1 cellular context compared by ENCODE assay signal in the genomic region with DNA sequence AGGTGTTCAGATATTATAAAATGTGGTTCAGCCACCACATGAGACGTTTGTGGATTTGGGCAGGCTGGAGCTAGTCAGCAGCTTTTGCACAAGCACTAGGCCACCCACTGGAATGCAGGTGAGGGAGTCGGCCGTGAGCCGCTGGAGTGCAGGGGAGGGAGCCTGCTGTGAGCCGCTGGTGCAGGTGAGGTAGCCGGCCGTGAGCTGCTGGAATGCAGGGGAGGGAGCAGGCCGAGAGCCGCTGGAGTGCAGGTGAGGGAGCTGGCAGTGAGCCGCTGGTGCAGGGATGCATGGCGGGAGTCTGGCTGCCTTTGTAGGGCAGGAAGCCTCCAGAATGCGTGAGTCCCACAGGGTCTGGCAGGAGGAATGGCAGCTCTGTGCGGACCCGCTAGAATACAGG.
TF ChIP-seq lines count a peak whose summit lies in the region.

No MANE protein-coding gene starts in this region.

TF ChIP-seq in GM23338, 12 proteins besides CTCF, POLR2A, EP300 and RAD21 (continued from another document):
- TF ChIP-seq, protein P1, sequence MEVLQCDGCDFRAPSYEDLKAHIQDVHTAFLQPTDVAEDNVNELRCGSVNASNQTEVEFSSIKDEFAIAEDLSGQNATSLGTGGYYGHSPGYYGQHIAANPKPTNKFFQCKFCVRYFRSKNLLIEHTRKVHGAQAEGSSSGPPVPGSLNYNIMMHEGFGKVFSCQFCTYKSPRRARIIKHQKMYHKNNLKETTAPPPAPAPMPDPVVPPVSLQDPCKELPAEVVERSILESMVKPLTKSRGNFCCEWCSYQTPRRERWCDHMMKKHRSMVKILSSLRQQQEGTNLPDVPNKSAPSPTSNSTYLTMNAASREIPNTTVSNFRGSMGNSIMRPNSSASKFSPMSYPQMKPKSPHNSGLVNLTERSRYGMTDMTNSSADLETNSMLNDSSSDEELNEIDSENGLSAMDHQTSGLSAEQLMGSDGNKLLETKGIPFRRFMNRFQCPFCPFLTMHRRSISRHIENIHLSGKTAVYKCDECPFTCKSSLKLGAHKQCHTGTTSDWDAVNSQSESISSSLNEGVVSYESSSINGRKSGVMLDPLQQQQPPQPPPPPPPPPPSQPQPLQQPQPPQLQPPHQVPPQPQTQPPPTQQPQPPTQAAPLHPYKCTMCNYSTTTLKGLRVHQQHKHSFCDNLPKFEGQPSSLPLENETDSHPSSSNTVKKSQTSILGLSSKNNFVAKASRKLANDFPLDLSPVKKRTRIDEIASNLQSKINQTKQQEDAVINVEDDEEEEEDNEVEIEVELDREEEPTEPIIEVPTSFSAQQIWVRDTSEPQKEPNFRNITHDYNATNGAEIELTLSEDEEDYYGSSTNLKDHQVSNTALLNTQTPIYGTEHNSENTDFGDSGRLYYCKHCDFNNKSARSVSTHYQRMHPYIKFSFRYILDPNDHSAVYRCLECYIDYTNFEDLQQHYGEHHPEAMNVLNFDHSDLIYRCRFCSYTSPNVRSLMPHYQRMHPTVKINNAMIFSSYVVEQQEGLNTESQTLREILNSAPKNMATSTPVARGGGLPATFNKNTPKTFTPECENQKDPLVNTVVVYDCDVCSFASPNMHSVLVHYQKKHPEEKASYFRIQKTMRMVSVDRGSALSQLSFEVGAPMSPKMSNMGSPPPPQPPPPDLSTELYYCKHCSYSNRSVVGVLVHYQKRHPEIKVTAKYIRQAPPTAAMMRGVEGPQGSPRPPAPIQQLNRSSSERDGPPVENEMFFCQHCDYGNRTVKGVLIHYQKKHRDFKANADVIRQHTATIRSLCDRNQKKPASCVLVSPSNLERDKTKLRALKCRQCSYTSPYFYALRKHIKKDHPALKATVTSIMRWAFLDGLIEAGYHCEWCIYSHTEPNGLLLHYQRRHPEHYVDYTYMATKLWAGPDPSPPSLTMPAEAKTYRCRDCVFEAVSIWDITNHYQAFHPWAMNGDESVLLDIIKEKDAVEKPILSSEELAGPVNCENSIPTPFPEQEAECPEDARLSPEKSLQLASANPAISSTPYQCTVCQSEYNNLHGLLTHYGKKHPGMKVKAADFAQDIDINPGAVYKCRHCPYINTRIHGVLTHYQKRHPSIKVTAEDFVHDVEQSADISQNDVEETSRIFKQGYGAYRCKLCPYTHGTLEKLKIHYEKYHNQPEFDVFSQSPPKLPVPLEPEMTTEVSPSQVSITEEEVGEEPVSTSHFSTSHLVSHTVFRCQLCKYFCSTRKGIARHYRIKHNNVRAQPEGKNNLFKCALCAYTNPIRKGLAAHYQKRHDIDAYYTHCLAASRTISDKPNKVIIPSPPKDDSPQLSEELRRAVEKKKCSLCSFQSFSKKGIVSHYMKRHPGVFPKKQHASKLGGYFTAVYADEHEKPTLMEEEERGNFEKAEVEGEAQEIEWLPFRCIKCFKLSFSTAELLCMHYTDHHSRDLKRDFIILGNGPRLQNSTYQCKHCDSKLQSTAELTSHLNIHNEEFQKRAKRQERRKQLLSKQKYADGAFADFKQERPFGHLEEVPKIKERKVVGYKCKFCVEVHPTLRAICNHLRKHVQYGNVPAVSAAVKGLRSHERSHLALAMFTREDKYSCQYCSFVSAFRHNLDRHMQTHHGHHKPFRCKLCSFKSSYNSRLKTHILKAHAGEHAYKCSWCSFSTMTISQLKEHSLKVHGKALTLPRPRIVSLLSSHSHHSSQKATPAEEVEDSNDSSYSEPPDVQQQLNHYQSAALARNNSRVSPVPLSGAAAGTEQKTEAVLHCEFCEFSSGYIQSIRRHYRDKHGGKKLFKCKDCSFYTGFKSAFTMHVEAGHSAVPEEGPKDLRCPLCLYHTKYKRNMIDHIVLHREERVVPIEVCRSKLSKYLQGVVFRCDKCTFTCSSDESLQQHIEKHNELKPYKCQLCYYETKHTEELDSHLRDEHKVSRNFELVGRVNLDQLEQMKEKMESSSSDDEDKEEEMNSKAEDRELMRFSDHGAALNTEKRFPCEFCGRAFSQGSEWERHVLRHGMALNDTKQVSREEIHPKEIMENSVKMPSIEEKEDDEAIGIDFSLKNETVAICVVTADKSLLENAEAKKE (CRISPR knock-in tag; IDR thresholded peaks at IDR 0.05): no peak
- no peak for TF ChIP-seq CREB1 (CRISPR knock-in tag; IDR thresholded peaks at IDR 0.05; ENCODE audit: low read depth)
- no peak for TF ChIP-seq EZH2phosphoT487 (IDR thresholded peaks at IDR 0.05; ENCODE audit: unreplicated experiment)
- TF ChIP-seq, protein P2, sequence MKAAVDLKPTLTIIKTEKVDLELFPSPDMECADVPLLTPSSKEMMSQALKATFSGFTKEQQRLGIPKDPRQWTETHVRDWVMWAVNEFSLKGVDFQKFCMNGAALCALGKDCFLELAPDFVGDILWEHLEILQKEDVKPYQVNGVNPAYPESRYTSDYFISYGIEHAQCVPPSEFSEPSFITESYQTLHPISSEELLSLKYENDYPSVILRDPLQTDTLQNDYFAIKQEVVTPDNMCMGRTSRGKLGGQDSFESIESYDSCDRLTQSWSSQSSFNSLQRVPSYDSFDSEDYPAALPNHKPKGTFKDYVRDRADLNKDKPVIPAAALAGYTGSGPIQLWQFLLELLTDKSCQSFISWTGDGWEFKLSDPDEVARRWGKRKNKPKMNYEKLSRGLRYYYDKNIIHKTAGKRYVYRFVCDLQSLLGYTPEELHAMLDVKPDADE (IDR thresholded peaks at IDR 0.05): no peak
- TF ChIP-seq, protein P3, sequence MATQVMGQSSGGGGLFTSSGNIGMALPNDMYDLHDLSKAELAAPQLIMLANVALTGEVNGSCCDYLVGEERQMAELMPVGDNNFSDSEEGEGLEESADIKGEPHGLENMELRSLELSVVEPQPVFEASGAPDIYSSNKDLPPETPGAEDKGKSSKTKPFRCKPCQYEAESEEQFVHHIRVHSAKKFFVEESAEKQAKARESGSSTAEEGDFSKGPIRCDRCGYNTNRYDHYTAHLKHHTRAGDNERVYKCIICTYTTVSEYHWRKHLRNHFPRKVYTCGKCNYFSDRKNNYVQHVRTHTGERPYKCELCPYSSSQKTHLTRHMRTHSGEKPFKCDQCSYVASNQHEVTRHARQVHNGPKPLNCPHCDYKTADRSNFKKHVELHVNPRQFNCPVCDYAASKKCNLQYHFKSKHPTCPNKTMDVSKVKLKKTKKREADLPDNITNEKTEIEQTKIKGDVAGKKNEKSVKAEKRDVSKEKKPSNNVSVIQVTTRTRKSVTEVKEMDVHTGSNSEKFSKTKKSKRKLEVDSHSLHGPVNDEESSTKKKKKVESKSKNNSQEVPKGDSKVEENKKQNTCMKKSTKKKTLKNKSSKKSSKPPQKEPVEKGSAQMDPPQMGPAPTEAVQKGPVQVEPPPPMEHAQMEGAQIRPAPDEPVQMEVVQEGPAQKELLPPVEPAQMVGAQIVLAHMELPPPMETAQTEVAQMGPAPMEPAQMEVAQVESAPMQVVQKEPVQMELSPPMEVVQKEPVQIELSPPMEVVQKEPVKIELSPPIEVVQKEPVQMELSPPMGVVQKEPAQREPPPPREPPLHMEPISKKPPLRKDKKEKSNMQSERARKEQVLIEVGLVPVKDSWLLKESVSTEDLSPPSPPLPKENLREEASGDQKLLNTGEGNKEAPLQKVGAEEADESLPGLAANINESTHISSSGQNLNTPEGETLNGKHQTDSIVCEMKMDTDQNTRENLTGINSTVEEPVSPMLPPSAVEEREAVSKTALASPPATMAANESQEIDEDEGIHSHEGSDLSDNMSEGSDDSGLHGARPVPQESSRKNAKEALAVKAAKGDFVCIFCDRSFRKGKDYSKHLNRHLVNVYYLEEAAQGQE (IDR thresholded peaks at IDR 0.05; ENCODE audit: unreplicated experiment): no peak
- TF ChIP-seq NANOG (IDR thresholded peaks at IDR 0.05; ENCODE audit: borderline replicate concordance): no peak
- TF ChIP-seq ZNF331 (CRISPR knock-in tag; IDR thresholded peaks at IDR 0.05; ENCODE audit: low read depth): no peak
